In genomic region chr11:66743271-66743968, GRCh38 we compare ENCODE assay signal across 9 cellular contexts. TPM values are rescaled to one million over a fixed set of nuclear protein-coding genes. Genes with fewer than 3 reads are reported as not detected.
A peak's percentile ranks its signal among the peaks of the same experiment; 100 is the strongest.
DNase-seq lines count a peak whose midpoint lies in the region; ATAC-seq and TF ChIP-seq lines count a peak whose summit lies in the region.
"Had no signal": no experiment of that assay in that cellular context is flagged by ENCODE, and none has a peak within 500 bp of the region (broad histone marks: within the 10 kb centered on the region; RNA-seq: fewer than 3 reads in every experiment).

No MANE protein-coding gene starts in this region.

- peak; percentile 29; the same call in 1 of the 2 replicates for TF ChIP-seq EP300 in Ishikawa (IDR thresholded peaks at IDR 0.05; ENCODE audit: borderline replicate concordance)

- no peaks in the 10 kb centered on the region; a peak in 1 of 22 replicates for H4K20me1 ChIP-seq in BLaER1 treated with 17β-estradiol and CSF1 and Interleukin-3, amounts not matched to agents 10 nM and 100 nM

- peaks cover 0 to 7% of the 10 kb centered on the region in 2 donors for H3K36me3 Mint-ChIP-seq in naive B cell

- no peaks in the 10 kb centered on the region for H3K27me3 Mint-ChIP-seq in naive B cell

- H3K4me3 Mint-ChIP-seq in naive B cell: peak overlapping the region; percentile 86 to 99 (median 93)

- peak overlapping the region in 1 of 6 donors; percentile 79 for H3K27ac Mint-ChIP-seq in naive B cell

- peaks cover 11 to 21% (median 16%) of the 10 kb centered on the region in 10 experiments; a peak in 19 of 20 replicates for H3K4me1 ChIP-seq in BLaER1 treated with 17β-estradiol and CSF1 and Interleukin-3, amounts not matched to agents 10 nM and 100 nM
- H3K4me1 ChIP-seq in breast epithelium: no peaks in the 10 kb centered on the region

- no peak for TF ChIP-seq RAD21 in Ishikawa (IDR thresholded peaks at IDR 0.05; ENCODE audit: low read depth)

- TF ChIP-seq POLR2A in breast epithelium (IDR thresholded peaks at IDR 0.05): no peak

- TF ChIP-seq CTCF in breast epithelium (IDR thresholded peaks at IDR 0.05): no peak

- H3K9me3 ChIP-seq in BLaER1 treated with 17β-estradiol and CSF1 and Interleukin-3, amounts not matched to agents 10 nM and 100 nM (replicated peaks in 1 of 11): peaks cover 15 to 29% (median 21%) of the 10 kb centered on the region in 11 experiments
- H3K9me3 ChIP-seq in breast epithelium: no peaks in the 10 kb centered on the region

- peaks cover 3 to 16% (median 6%) of the 10 kb centered on the region in 7 donors for H3K9me3 Mint-ChIP-seq in naive B cell

- H3K9ac ChIP-seq in BLaER1 treated with 17β-estradiol and CSF1 and Interleukin-3, amounts not matched to agents 10 nM and 100 nM: peak overlapping the region in 9 of 11 experiments; percentile 80 to 92 (median 87); a peak in 11 of 22 replicates

- ATAC-seq in naive B cell (ENCODE audit: low read depth in 2 of 2) (no peak), GM21423 (IDR thresholded peaks at IDR 0.05; ENCODE audit: unreplicated experiment) (no peak)

- intact Hi-C loops in breast epithelium (cut with DNase I; ENCODE audit: low total_unique reads): no loop called here

- 0 out of 22 replicates have a peak, but pooled peaks cover 0 to 6% (median 0%) of the 10 kb centered on the region in 11 experiments for H3K36me3 ChIP-seq in BLaER1 treated with 17β-estradiol and CSF1 and Interleukin-3, amounts not matched to agents 10 nM and 100 nM
- no peaks in the 10 kb centered on the region for H3K36me3 ChIP-seq in breast epithelium

- DNase-seq in breast epithelium (ENCODE audit: low spot score in 2 of 2) (peak; percentile 83 to 87), naive B cell (no peak), Ammon's horn (ENCODE audit: low spot score) (no peak)
- no peak for DNase-seq in stimulated activated naive CD4-positive, alpha-beta T cell treated with Interleukin-2 at 50 U/mL for 16 hours (lab: John Stamatoyannopoulos, UW)
- no peak for DNase-seq in activated CD4-positive, alpha-beta T cell treated with anti-CD3 and anti-CD28 coated beads, Interleukin-2, amount 50 U/mL, for 48 hours
- DNase-seq: foreskin fibroblast had no signal

- 0 out of 22 replicates have a peak overlapping the region, but pooled peaks of 1 of the 11 experiments have one; percentile 81 for H3K27ac ChIP-seq in BLaER1 treated with 17β-estradiol and CSF1 and Interleukin-3, amounts not matched to agents 10 nM and 100 nM
- H3K27ac ChIP-seq in breast epithelium: peak overlapping the region; percentile 91 to 93

- peak overlapping the region; percentile 82 to 96 (median 94) for H3K4me2 ChIP-seq in BLaER1 treated with 17β-estradiol and CSF1 and Interleukin-3, amounts not matched to agents 10 nM and 100 nM

- H3K4me3 ChIP-seq in BLaER1 treated with 17β-estradiol and CSF1 and Interleukin-3, amounts not matched to agents 10 nM and 100 nM: peak overlapping the region; percentile 71 to 96 (median 81)
- peak overlapping the region in 2 of 3 donors; percentile 79 to 86 for H3K4me3 ChIP-seq in breast epithelium

- H3K4me1 Mint-ChIP-seq in naive B cell: peaks cover 13 to 38% (median 26%) of the 10 kb centered on the region in 3 donors

- no peaks in the 10 kb centered on the region for H3K27me3 ChIP-seq in BLaER1 treated with 17β-estradiol and CSF1 and Interleukin-3, amounts not matched to agents 10 nM and 100 nM
- no peaks in the 10 kb centered on the region for H3K27me3 ChIP-seq in breast epithelium

TF ChIP-seq in Ishikawa, 13 proteins besides CTCF, POLR2A, EP300 and RAD21:
- no peak for TF ChIP-seq YY1 (IDR thresholded peaks at IDR 0.05; ENCODE audit: low read depth)
- TF ChIP-seq MAX (IDR thresholded peaks at IDR 0.05): no peak
- TF ChIP-seq TEAD4 (IDR thresholded peaks at IDR 0.05): peak; percentile 20; the same call in 1 of the 2 replicates
- TF ChIP-seq EGR1 (IDR thresholded peaks at IDR 0.05): no peak
- TF ChIP-seq FOXM1 (IDR thresholded peaks at IDR 0.05; ENCODE audit: borderline replicate concordance, low read depth): no peak
- TF ChIP-seq TCF12 (IDR thresholded peaks at IDR 0.05; ENCODE audit: low read depth): no peak
- TF ChIP-seq CREB1 (IDR thresholded peaks at IDR 0.05; ENCODE audit: low read depth): no peak
- peak; percentile 38; the same call in 1 of the 2 replicates for TF ChIP-seq CEBPB (IDR thresholded peaks at IDR 0.05)
- TF ChIP-seq NFIC (IDR thresholded peaks at IDR 0.05): peak; percentile 81
- no peak for TF ChIP-seq ZBTB7A (IDR thresholded peaks at IDR 0.05; ENCODE audit: low read depth)
- no peak for TF ChIP-seq REST (IDR thresholded peaks at IDR 0.05; ENCODE audit: low read depth)
- no peak for TF ChIP-seq USF1 (IDR thresholded peaks at IDR 0.05)
- no peak for TF ChIP-seq TAF1 (IDR thresholded peaks at IDR 0.05; ENCODE audit: low read depth)
TF ChIP-seq in Ishikawa: peak in this region for 3.

RNA-seq across cellular contexts. Expression of gene SPTBN2, which starts 14.4 kb away (rescaled TPM):
- total RNA-seq in breast epithelium: 10 to 100 TPM in 2 of 3 donors, 1 to 10 TPM in 1; 1.1 to 28.7 (median 27.2) TPM
- 1 to 10 TPM in 1 of 6 donors, under 1 TPM in 2, not detected in 3; 0.52 to 1.2 (median 0.60) TPM for polyA plus RNA-seq in naive B cell (ENCODE audit: low read depth in 6 of 6)

Comparison
In these comparisons a context has a peak if more than half of its experiments do, and no peak if none do; other contexts are left out.
1. DNase-seq: peak in breast epithelium (2 of 2); none in naive B cell (single experiment), Ammon's horn (single experiment), stimulated activated naive CD4-positive, alpha-beta T cell treated with Interleukin-2 at 50 U/mL for 16 hours (single experiment) and activated CD4-positive, alpha-beta T cell treated with anti-CD3 and anti-CD28 coated beads, Interleukin-2, amount 50 U/mL, for 48 hours (0 of 2).